8 cellular contexts compared by ENCODE assay signal in the genomic region with DNA sequence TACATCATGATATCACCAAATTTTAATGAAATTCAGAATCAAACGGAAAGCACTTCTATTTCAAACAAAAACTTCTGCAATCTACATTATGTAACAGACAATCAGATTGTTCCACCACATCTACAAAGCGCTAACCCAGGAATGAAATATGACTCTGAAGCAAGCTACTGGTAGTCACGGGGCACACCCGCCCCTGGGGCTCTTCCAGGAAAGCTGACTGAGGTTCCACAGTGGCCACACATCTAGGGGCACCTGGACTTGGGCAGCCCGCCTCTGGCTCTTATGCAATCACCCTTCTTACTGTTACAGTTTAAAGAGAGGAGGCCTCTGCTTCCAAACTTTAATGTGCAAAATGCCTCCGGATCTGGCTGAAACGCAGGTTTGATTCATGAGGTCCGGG. TPM values are rescaled to one million over a fixed set of nuclear protein-coding genes. Genes with fewer than 3 reads are reported as not detected.
DNase-seq lines count a peak whose midpoint lies in the region; ATAC-seq and TF ChIP-seq lines count a peak whose summit lies in the region.

No MANE protein-coding gene starts in this region.

- peaks cover 9% of the 10 kb centered on the region for H3K36me3 Mint-ChIP-seq in brain

- H3K4me1 Mint-ChIP-seq in brain = peaks cover 72% of the 10 kb centered on the region
- peaks cover 56% of the 10 kb centered on the region for H3K4me1 Mint-ChIP-seq in stimulated activated naive CD8-positive, alpha-beta T cell treated with anti-CD3 and anti-CD28 coated beads, Interleukin-15, amount 100 ng/mL, for 72 hours

- H3K27me3 ChIP-seq in kidney epithelial cell (ENCODE audit: control insufficient read depth, insufficient read depth, low read length) = no peaks in the 10 kb centered on the region

- no peaks in the 10 kb centered on the region for H3K27me3 Mint-ChIP-seq in brain
- H3K27me3 Mint-ChIP-seq in stimulated activated naive CD8-positive, alpha-beta T cell treated with anti-CD3 and anti-CD28 coated beads, Interleukin-15, amount 100 ng/mL, for 72 hours = no peaks in the 10 kb centered on the region

- H3K36me3 ChIP-seq in kidney epithelial cell (ENCODE audit: control insufficient read depth, insufficient read depth, low read length) = no peaks in the 10 kb centered on the region

- H3K9me3 Mint-ChIP-seq in brain = peaks cover 0 to 2% (median 0%) of the 10 kb centered on the region in 5 experiments
- no peaks in the 10 kb centered on the region for H3K9me3 Mint-ChIP-seq in stimulated activated naive CD8-positive, alpha-beta T cell treated with anti-CD3 and anti-CD28 coated beads, Interleukin-15, amount 100 ng/mL, for 72 hours

- DNase-seq in CMK (ENCODE audit: low read depth) (peak; percentile 29), NCI-H2107 treated with DMSO at 0.1 percent for 48 hours (lab: John Stamatoyannopoulos, UW; ENCODE audit: unreplicated experiment) (peak; percentile 71), kidney epithelial cell (ENCODE audit: low read depth) (peak; percentile 61), NCI-H345 (lab: John Stamatoyannopoulos, UW) (no peak), KG1 (lab: John Stamatoyannopoulos, UW) (no peak)
- no peak for DNase-seq in stimulated activated naive CD8-positive, alpha-beta T cell treated with anti-CD3 and anti-CD28 coated beads, Interleukin-15, amount 100 ng/mL, for 72 hours

- peak overlapping the region in 3 of 5 experiments; percentile 19 to 55 (median 38) for H3K4me3 Mint-ChIP-seq in brain
- H3K4me3 Mint-ChIP-seq in stimulated activated naive CD8-positive, alpha-beta T cell treated with anti-CD3 and anti-CD28 coated beads, Interleukin-15, amount 100 ng/mL, for 72 hours = peak overlapping the region; percentile 78 to 87

- peak; percentile 58 for ATAC-seq in stimulated activated naive CD8-positive, alpha-beta T cell treated with anti-CD3 and anti-CD28 coated beads, Interleukin-15, amount 100 ng/mL, for 72 hours
- no peak for ATAC-seq in HG03378 (IDR thresholded peaks at IDR 0.05; ENCODE audit: unreplicated experiment)

- H3K27ac Mint-ChIP-seq in brain = peak overlapping the region; percentile 34 to 96 (median 92)
- peak overlapping the region; percentile 4 to 82 for H3K27ac Mint-ChIP-seq in stimulated activated naive CD8-positive, alpha-beta T cell treated with anti-CD3 and anti-CD28 coated beads, Interleukin-15, amount 100 ng/mL, for 72 hours

- TF ChIP-seq CTCF in brain (conservative IDR thresholded peaks at IDR 0.05) = no peak
- TF ChIP-seq CTCF in kidney epithelial cell (IDR thresholded peaks at IDR 0.05; ENCODE audit: insufficient read depth, low read length, poor library complexity, severe bottlenecking) = no peak

- no peak overlapping the region for H3K4me3 ChIP-seq in kidney epithelial cell (ENCODE audit: low read depth, low read length)

RNA-seq across cellular contexts. Expression of a gene that starts 27.5 kb away (rescaled TPM):
- 22.2 TPM for polyA plus RNA-seq in brain (ENCODE audit: insufficient read depth, low read depth, low replicate concordance)
- 34.6 and 41.6 TPM in 2 replicates for total RNA-seq in kidney epithelial cell

Comparison
In these comparisons a context has a peak if more than half of its experiments do, and no peak if none do; other contexts are left out.
1. DNase-seq: peak in CMK (single experiment), NCI-H2107 treated with DMSO at 0.1 percent for 48 hours (single experiment) and kidney epithelial cell (single experiment); none in stimulated activated naive CD8-positive, alpha-beta T cell treated with anti-CD3 and anti-CD28 coated beads, Interleukin-15, amount 100 ng/mL, for 72 hours (0 of 2), NCI-H345 (single experiment) and KG1 (single experiment).